In the genomic region with DNA sequence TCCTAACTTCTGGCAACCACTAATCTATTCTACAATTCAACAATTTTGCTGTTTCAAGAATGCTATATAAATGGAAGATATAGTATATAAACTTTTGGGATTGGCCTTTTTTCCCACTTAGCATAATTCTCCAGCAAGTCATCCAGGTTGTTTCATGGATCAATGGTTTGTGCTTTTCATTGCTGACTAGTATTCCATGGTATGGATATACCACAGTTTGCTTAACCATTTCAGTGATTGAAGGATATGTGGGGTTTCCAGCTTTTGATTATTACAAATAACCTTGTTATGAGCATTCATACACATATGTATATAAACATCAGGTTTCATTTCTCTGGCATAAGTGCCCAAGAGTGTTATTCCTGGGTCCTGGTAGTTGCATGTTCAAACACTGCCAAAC, we compare ENCODE assay signal across 1 cellular context.
TF ChIP-seq lines count a peak whose summit lies in the region.

No MANE protein-coding gene starts in this region.

TF ChIP-seq in HEK293, 187 proteins besides CTCF, POLR2A, EP300 and RAD21 (continued from another document):
- TF ChIP-seq, protein P1, sequence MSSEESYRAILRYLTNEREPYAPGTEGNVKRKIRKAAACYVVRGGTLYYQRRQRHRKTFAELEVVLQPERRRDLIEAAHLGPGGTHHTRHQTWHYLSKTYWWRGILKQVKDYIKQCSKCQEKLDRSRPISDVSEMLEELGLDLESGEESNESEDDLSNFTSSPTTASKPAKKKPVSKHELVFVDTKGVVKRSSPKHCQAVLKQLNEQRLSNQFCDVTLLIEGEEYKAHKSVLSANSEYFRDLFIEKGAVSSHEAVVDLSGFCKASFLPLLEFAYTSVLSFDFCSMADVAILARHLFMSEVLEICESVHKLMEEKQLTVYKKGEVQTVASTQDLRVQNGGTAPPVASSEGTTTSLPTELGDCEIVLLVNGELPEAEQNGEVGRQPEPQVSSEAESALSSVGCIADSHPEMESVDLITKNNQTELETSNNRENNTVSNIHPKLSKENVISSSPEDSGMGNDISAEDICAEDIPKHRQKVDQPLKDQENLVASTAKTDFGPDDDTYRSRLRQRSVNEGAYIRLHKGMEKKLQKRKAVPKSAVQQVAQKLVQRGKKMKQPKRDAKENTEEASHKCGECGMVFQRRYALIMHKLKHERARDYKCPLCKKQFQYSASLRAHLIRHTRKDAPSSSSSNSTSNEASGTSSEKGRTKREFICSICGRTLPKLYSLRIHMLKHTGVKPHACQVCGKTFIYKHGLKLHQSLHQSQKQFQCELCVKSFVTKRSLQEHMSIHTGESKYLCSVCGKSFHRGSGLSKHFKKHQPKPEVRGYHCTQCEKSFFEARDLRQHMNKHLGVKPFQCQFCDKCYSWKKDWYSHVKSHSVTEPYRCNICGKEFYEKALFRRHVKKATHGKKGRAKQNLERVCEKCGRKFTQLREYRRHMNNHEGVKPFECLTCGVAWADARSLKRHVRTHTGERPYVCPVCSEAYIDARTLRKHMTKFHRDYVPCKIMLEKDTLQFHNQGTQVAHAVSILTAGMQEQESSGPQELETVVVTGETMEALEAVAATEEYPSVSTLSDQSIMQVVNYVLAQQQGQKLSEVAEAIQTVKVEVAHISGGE (tag by site-specific recombination; conservative IDR thresholded peaks at IDR 0.05; ENCODE audit: low read depth) = no peak
- no peak for TF ChIP-seq ZNF664 (tag by site-specific recombination; IDR thresholded peaks at IDR 0.05)
- no peak for TF ChIP-seq YY1 (tag by site-specific recombination; IDR thresholded peaks at IDR 0.05)
- peak; percentile 91 for TF ChIP-seq ZNF146 (tag by site-specific recombination; IDR thresholded peaks at IDR 0.05)
- no peak for TF ChIP-seq ZNF239 (tag by site-specific recombination; IDR thresholded peaks at IDR 0.05)
- TF ChIP-seq ZNF558 (tag by site-specific recombination; IDR thresholded peaks at IDR 0.05) = no peak
- TF ChIP-seq ZNF19 (tag by site-specific recombination; IDR thresholded peaks at IDR 0.05; ENCODE audit: low read depth) = no peak
- TF ChIP-seq, protein P2, sequence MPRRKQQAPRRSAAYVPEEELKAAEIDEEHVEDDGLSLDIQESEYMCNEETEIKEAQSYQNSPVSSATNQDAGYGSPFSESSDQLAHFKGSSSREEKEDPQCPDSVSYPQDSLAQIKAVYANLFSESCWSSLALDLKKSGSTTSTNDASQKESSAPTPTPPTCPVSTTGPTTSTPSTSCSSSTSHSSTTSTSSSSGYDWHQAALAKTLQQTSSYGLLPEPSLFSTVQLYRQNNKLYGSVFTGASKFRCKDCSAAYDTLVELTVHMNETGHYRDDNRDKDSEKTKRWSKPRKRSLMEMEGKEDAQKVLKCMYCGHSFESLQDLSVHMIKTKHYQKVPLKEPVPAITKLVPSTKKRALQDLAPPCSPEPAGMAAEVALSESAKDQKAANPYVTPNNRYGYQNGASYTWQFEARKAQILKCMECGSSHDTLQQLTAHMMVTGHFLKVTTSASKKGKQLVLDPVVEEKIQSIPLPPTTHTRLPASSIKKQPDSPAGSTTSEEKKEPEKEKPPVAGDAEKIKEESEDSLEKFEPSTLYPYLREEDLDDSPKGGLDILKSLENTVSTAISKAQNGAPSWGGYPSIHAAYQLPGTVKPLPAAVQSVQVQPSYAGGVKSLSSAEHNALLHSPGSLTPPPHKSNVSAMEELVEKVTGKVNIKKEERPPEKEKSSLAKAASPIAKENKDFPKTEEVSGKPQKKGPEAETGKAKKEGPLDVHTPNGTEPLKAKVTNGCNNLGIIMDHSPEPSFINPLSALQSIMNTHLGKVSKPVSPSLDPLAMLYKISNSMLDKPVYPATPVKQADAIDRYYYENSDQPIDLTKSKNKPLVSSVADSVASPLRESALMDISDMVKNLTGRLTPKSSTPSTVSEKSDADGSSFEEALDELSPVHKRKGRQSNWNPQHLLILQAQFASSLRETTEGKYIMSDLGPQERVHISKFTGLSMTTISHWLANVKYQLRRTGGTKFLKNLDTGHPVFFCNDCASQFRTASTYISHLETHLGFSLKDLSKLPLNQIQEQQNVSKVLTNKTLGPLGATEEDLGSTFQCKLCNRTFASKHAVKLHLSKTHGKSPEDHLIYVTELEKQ (tag by site-specific recombination; IDR thresholded peaks at IDR 0.05; ENCODE audit: borderline replicate concordance) = no peak
